Comparison of ENCODE assay signal across 1 cellular context in genomic region chr6:160520043-160520904, GRCh38.
TF ChIP-seq lines count a peak whose summit lies in the region.

No MANE protein-coding gene starts in this region.

TF ChIP-seq in HepG2, 621 proteins besides CTCF, POLR2A, EP300 and RAD21 (continued from another document and continues in another):
- TF ChIP-seq KIAA2018 (CRISPR knock-in tag; IDR thresholded peaks at IDR 0.05; ENCODE audit: borderline replicate concordance) (no peak), MED8 (CRISPR knock-in tag; IDR thresholded peaks at IDR 0.05; ENCODE audit: insufficient replicate concordance) (no peak), ZSCAN25 (CRISPR knock-in tag; IDR thresholded peaks at IDR 0.05) (peak; percentile 45; the same call in 1 of the 2 replicates), ZNF883 (CRISPR knock-in tag; IDR thresholded peaks at IDR 0.05; ENCODE audit: not compliant biosample characterization) (peak; percentile 66), NCOR1 (IDR thresholded peaks at IDR 0.05; ENCODE audit: borderline replicate concordance, low read length) (no peak), HOXA7 (CRISPR knock-in tag; IDR thresholded peaks at IDR 0.05) (no peak), ZNF556 (CRISPR knock-in tag; IDR thresholded peaks at IDR 0.05; ENCODE audit: borderline replicate concordance) (peak; percentile 29), TOPORS (CRISPR knock-in tag; IDR thresholded peaks at IDR 0.05) (no peak), PRMT3 (CRISPR knock-in tag; IDR thresholded peaks at IDR 0.05; ENCODE audit: borderline replicate concordance, low read depth) (0 out of 2 replicates have a peak, but pooled peaks have one; percentile 42), NFIC (IDR thresholded peaks at IDR 0.05; ENCODE audit: low read length) (no peak), FOXK1 (CRISPR knock-in tag; IDR thresholded peaks at IDR 0.05; ENCODE audit: borderline replicate concordance, low read depth) (no peak), RBFOX2 (IDR thresholded peaks at IDR 0.05; ENCODE audit: low read depth, low read length) (no peak), DNMT3B (CRISPR knock-in tag; conservative IDR thresholded peaks at IDR 0.05) (peak; percentile 71; the same call in 1 of the 2 replicates), PHF8 (CRISPR knock-in tag; IDR thresholded peaks at IDR 0.05) (peak; percentile 60), AHDC1 (CRISPR knock-in tag; IDR thresholded peaks at IDR 0.05; ENCODE audit: borderline replicate concordance) (peak; percentile 67), E2F2 (CRISPR knock-in tag; IDR thresholded peaks at IDR 0.05; ENCODE audit: borderline replicate concordance) (0 out of 2 replicates have a peak, but pooled peaks have one; percentile 68), MEF2D (CRISPR knock-in tag; IDR thresholded peaks at IDR 0.05) (no peak), LRRFIP1 (CRISPR knock-in tag; conservative IDR thresholded peaks at IDR 0.05) (no peak), SNRNP70 (IDR thresholded peaks at IDR 0.05; ENCODE audit: low read depth, low read length) (no peak), ZNF282 (IDR thresholded peaks at IDR 0.05; ENCODE audit: partially characterized antibody) (no peak), ZNF746 (CRISPR knock-in tag; IDR thresholded peaks at IDR 0.05) (peak; percentile 15; the same call in 1 of the 2 replicates), CEBPB (IDR thresholded peaks at IDR 0.05; ENCODE audit: borderline replicate concordance, low read depth, low read length) (no peak), KLF15 (CRISPR knock-in tag; IDR thresholded peaks at IDR 0.05; ENCODE audit: borderline replicate concordance) (0 out of 2 replicates have a peak, but pooled peaks have one; percentile 28), MIER2 (CRISPR knock-in tag; IDR thresholded peaks at IDR 0.05) (no peak), ZNF143 (CRISPR knock-in tag; IDR thresholded peaks at IDR 0.05) (0 out of 2 replicates have a peak, but pooled peaks have one; percentile 17), RFX1 (IDR thresholded peaks at IDR 0.05) (no peak), ZNF850 (CRISPR knock-in tag; conservative IDR thresholded peaks at IDR 0.05) (peak; percentile 72; the same call in 1 of the 2 replicates), NFRKB (IDR thresholded peaks at IDR 0.05) (no peak), ERF (CRISPR knock-in tag; IDR thresholded peaks at IDR 0.05) (peak; percentile 46; the same call in 1 of the 2 replicates), CREM (IDR thresholded peaks at IDR 0.05) (no peak), CREM (CRISPR knock-in tag; IDR thresholded peaks at IDR 0.05) (no peak), ZNF430 (CRISPR knock-in tag; IDR thresholded peaks at IDR 0.05) (no peak), ZFP36L2 (CRISPR knock-in tag; IDR thresholded peaks at IDR 0.05) (no peak), ZNF12 (CRISPR knock-in tag; IDR thresholded peaks at IDR 0.05) (no peak), FOSL1 (CRISPR knock-in tag; IDR thresholded peaks at IDR 0.05; ENCODE audit: borderline replicate concordance) (no peak), ZNF441 (CRISPR knock-in tag; IDR thresholded peaks at IDR 0.05; ENCODE audit: borderline replicate concordance) (no peak), EHMT2 (IDR thresholded peaks at IDR 0.05; ENCODE audit: borderline replicate concordance, low read depth, low read length) (no peak), IRX3 (CRISPR knock-in tag; IDR thresholded peaks at IDR 0.05; ENCODE audit: borderline replicate concordance, low read depth) (no peak; the same call in 1 of the 2 replicates), ZBTB26 (CRISPR knock-in tag; IDR thresholded peaks at IDR 0.05; ENCODE audit: borderline replicate concordance) (no peak), ZFX (CRISPR knock-in tag; IDR thresholded peaks at IDR 0.05; ENCODE audit: low read depth) (peak; percentile 75), BRCA1 (CRISPR knock-in tag; IDR thresholded peaks at IDR 0.05) (no peak; the same call in 1 of the 2 replicates), NR0B2 (CRISPR knock-in tag; IDR thresholded peaks at IDR 0.05) (peak; percentile 61; the same call in 1 of the 2 replicates), ZNF761 (CRISPR knock-in tag; conservative IDR thresholded peaks at IDR 0.05) (peak; percentile 75; the same call in 1 of the 2 replicates), ZNF713 (CRISPR knock-in tag; IDR thresholded peaks at IDR 0.05) (no peak), IKZF1 (IDR thresholded peaks at IDR 0.05) (no peak)
- TF ChIP-seq, protein P1, sequence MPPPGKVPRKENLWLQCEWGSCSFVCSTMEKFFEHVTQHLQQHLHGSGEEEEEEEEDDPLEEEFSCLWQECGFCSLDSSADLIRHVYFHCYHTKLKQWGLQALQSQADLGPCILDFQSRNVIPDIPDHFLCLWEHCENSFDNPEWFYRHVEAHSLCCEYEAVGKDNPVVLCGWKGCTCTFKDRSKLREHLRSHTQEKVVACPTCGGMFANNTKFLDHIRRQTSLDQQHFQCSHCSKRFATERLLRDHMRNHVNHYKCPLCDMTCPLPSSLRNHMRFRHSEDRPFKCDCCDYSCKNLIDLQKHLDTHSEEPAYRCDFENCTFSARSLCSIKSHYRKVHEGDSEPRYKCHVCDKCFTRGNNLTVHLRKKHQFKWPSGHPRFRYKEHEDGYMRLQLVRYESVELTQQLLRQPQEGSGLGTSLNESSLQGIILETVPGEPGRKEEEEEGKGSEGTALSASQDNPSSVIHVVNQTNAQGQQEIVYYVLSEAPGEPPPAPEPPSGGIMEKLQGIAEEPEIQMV (CRISPR knock-in tag; IDR thresholded peaks at IDR 0.05; ENCODE audit: low read depth) = no peak
